2 cellular contexts compared by ENCODE assay signal in genomic region chr6:110653381-110653780, GRCh38.
A peak's percentile ranks its signal among the peaks of the same experiment; 100 is the strongest.
TF ChIP-seq lines count a peak whose summit lies in the region.

No MANE protein-coding gene starts in this region.

TF ChIP-seq in SK-N-SH, 30 proteins besides CTCF, POLR2A, EP300 and RAD21 (continued from another document):
- no peak for TF ChIP-seq ZBTB33 (IDR thresholded peaks at IDR 0.05; ENCODE audit: borderline replicate concordance, low read depth)
- TF ChIP-seq USF2 (IDR thresholded peaks at IDR 0.05; ENCODE audit: borderline replicate concordance, low read depth, low read length), result no peak
- TF ChIP-seq RCOR1 (IDR thresholded peaks at IDR 0.05; ENCODE audit: low read length), result peak; percentile 80; the same call in 1 of the 2 replicates
- TF ChIP-seq SMC3 (IDR thresholded peaks at IDR 0.05; ENCODE audit: low read depth, low read length), result no peak
- no peak for TF ChIP-seq TEAD4 (IDR thresholded peaks at IDR 0.05; ENCODE audit: borderline replicate concordance, insufficient read depth)
- TF ChIP-seq PBX3 (IDR thresholded peaks at IDR 0.05), result no peak
- TF ChIP-seq EZH2phosphoT487 (IDR thresholded peaks at IDR 0.05; ENCODE audit: borderline replicate concordance, low read depth), result no peak
- no peak for TF ChIP-seq NRF1 (IDR thresholded peaks at IDR 0.05; ENCODE audit: low read depth, low read length)
- TF ChIP-seq MXI1 (IDR thresholded peaks at IDR 0.05; ENCODE audit: low read depth, low read length), result no peak
- no peak for TF ChIP-seq TAF1 (IDR thresholded peaks at IDR 0.05; ENCODE audit: borderline replicate concordance, low read depth, low read length)
- no peak for TF ChIP-seq FOSL2 (IDR thresholded peaks at IDR 0.05; ENCODE audit: borderline replicate concordance, low read depth)
- TF ChIP-seq USF1 (IDR thresholded peaks at IDR 0.05; ENCODE audit: borderline replicate concordance, low read depth), result no peak
- no peak for TF ChIP-seq RFX5 (IDR thresholded peaks at IDR 0.05; ENCODE audit: low read length)
- no peak for TF ChIP-seq POLR2AphosphoS5 (IDR thresholded peaks at IDR 0.05; ENCODE audit: low read depth, low read length)
- TF ChIP-seq CHD2 (IDR thresholded peaks at IDR 0.05; ENCODE audit: low read length, partially characterized antibody), result peak; percentile 50
- no peak for TF ChIP-seq ELF1 (IDR thresholded peaks at IDR 0.05)
- no peak for TF ChIP-seq TCF12 (IDR thresholded peaks at IDR 0.05)
- TF ChIP-seq JUND (IDR thresholded peaks at IDR 0.05), result no peak
TF ChIP-seq in SK-N-SH: peak in this region for 3.

TF ChIP-seq in SK-N-SH treated with all-trans-retinoic acid at 6 μM for 48 hours, 23 proteins besides CTCF, POLR2A, EP300 and RAD21 (continued from another document):
- TF ChIP-seq CSRNP3 (CRISPR knock-in tag; IDR thresholded peaks at IDR 0.05) (no peak), ZNF565 (CRISPR knock-in tag; conservative IDR thresholded peaks at IDR 0.05; ENCODE audit: low read depth) (no peak), ZNF8 (CRISPR knock-in tag; IDR thresholded peaks at IDR 0.05) (no peak), ZFP30 (CRISPR knock-in tag; IDR thresholded peaks at IDR 0.05) (no peak), RARB (CRISPR knock-in tag; IDR thresholded peaks at IDR 0.05) (no peak), GLIS3 (CRISPR knock-in tag; IDR thresholded peaks at IDR 0.05) (no peak), TSHZ2 (CRISPR knock-in tag; IDR thresholded peaks at IDR 0.05) (no peak), ARNTL (CRISPR knock-in tag; IDR thresholded peaks at IDR 0.05; ENCODE audit: borderline replicate concordance, low read depth) (no peak), ESRRG (CRISPR knock-in tag; IDR thresholded peaks at IDR 0.05) (no peak), TOX (CRISPR knock-in tag; IDR thresholded peaks at IDR 0.05; ENCODE audit: borderline replicate concordance) (no peak), SNAI2 (CRISPR knock-in tag; IDR thresholded peaks at IDR 0.05) (no peak)
TF ChIP-seq in SK-N-SH treated with all-trans-retinoic acid at 6 μM for 48 hours: peak in this region for 0.
